Comparison of ENCODE assay signal across 8 cellular contexts in genomic region chr12:14394317-14395058, GRCh38. TPM values are rescaled to one million over a fixed set of nuclear protein-coding genes. Genes with fewer than 3 reads are reported as not detected.
DNase-seq lines count a peak whose midpoint lies in the region; ATAC-seq and TF ChIP-seq lines count a peak whose summit lies in the region.

No MANE protein-coding gene starts in this region.

- H2AFZ ChIP-seq in fibroblast of lung (ENCODE audit: low read length): no peak overlapping the region

- H3K4me2 ChIP-seq in fibroblast of lung (ENCODE audit: extremely low read depth, insufficient read depth, low read length): peak overlapping the region; percentile 21

- peaks cover 0 to 3% (median 0%) of the 10 kb centered on the region in 7 donors for H3K9me3 Mint-ChIP-seq in CD4-positive, CD25-positive, alpha-beta regulatory T cell
- H3K9me3 Mint-ChIP-seq in nephron progenitor cell: peaks cover 49% of the 10 kb centered on the region

- H3K4me3 ChIP-seq in CD4-positive, CD25-positive, alpha-beta regulatory T cell (ENCODE audit: low read depth, low read length): peak overlapping the region; percentile 78
- H3K4me3 ChIP-seq in fibroblast of lung (replicated peaks in 1 of 4; ENCODE audit: control extremely low read depth in 1 of 4, insufficient read depth in 1 of 4, low read depth in 3 of 4, low read length in 4 of 4): peak overlapping the region in 1 of 4 experiments; percentile 4

- no peaks in the 10 kb centered on the region for H4K20me1 ChIP-seq in fibroblast of lung (ENCODE audit: control insufficient read depth, extremely low read depth, insufficient read depth, low read length)

- H3K27ac Mint-ChIP-seq in CD4-positive, CD25-positive, alpha-beta regulatory T cell: peak overlapping the region; percentile 85 to 89 (median 88)
- H3K27ac Mint-ChIP-seq in nephron progenitor cell: peak overlapping the region; percentile 70

- H3K36me3 ChIP-seq in CD4-positive, CD25-positive, alpha-beta regulatory T cell (ENCODE audit: control insufficient read depth, insufficient read depth, low read length): peaks cover 2% of the 10 kb centered on the region
- H3K36me3 ChIP-seq in fibroblast of lung (ENCODE audit: control insufficient read depth, insufficient read depth, low read length): no peaks in the 10 kb centered on the region

- peaks cover 10% of the 10 kb centered on the region for H3K36me3 Mint-ChIP-seq in CD4-positive, CD25-positive, alpha-beta regulatory T cell
- peaks cover 82% of the 10 kb centered on the region for H3K36me3 Mint-ChIP-seq in nephron progenitor cell (ENCODE audit: low read depth)

- ATAC-seq in CD4-positive, CD25-positive, alpha-beta regulatory T cell (ENCODE audit: low read depth in 2 of 2): peak; percentile 76 to 82
- ATAC-seq in GM18520 (IDR thresholded peaks at IDR 0.05; ENCODE audit: unreplicated experiment) (peak; percentile 36), HG02973 (IDR thresholded peaks at IDR 0.05; ENCODE audit: unreplicated experiment) (peak; percentile 72)

- H3K27me3 ChIP-seq in CD4-positive, CD25-positive, alpha-beta regulatory T cell (ENCODE audit: control insufficient read depth, insufficient read depth, low read length): no peaks in the 10 kb centered on the region
- no peaks in the 10 kb centered on the region for H3K27me3 ChIP-seq in fibroblast of lung (ENCODE audit: control insufficient read depth, insufficient read depth, low read length)

- TF ChIP-seq CTCF in VCaP (conservative IDR thresholded peaks at IDR 0.05) (no peak; the same call in 1 of the 2 replicates), fibroblast of lung (conservative IDR thresholded peaks at IDR 0.05 in 1 of 2, IDR thresholded peaks at IDR 0.05 in 1 of 2; ENCODE audit: low read depth in 1 of 2, low read length in 2 of 2) (peak in 1 of 2 donors; percentile 17), nephron progenitor cell (IDR thresholded peaks at IDR 0.05) (no peak)

- no peak overlapping the region for H3K9ac ChIP-seq in fibroblast of lung (ENCODE audit: insufficient read depth, low read length)

- peaks cover 63 to 91% (median 74%) of the 10 kb centered on the region in 4 donors for H3K4me1 Mint-ChIP-seq in CD4-positive, CD25-positive, alpha-beta regulatory T cell
- peaks cover 48% of the 10 kb centered on the region for H3K4me1 Mint-ChIP-seq in nephron progenitor cell

- peak overlapping the region; percentile 72 to 92 (median 82) for H3K4me3 Mint-ChIP-seq in CD4-positive, CD25-positive, alpha-beta regulatory T cell
- peak overlapping the region; percentile 67 for H3K4me3 Mint-ChIP-seq in nephron progenitor cell

- no peaks in the 10 kb centered on the region for H3K27me3 Mint-ChIP-seq in CD4-positive, CD25-positive, alpha-beta regulatory T cell
- no peaks in the 10 kb centered on the region for H3K27me3 Mint-ChIP-seq in nephron progenitor cell (ENCODE audit: low read depth, poor library complexity)

- peaks cover 80% of the 10 kb centered on the region for H3K4me1 ChIP-seq in CD4-positive, CD25-positive, alpha-beta regulatory T cell (ENCODE audit: control insufficient read depth, insufficient read depth, low read length, poor library complexity, severe bottlenecking)
- peaks cover 2% of the 10 kb centered on the region for H3K4me1 ChIP-seq in fibroblast of lung (ENCODE audit: control insufficient read depth, extremely low read depth, insufficient read depth, low read length)

- no peaks in the 10 kb centered on the region for H3K9me3 ChIP-seq in CD4-positive, CD25-positive, alpha-beta regulatory T cell (ENCODE audit: control insufficient read depth in 2 of 2, low read length in 2 of 2)
- H3K9me3 ChIP-seq in fibroblast of lung (ENCODE audit: control insufficient read depth, insufficient read depth, low read depth, low read length): no peaks in the 10 kb centered on the region

- H3K27ac ChIP-seq in CD4-positive, CD25-positive, alpha-beta regulatory T cell (ENCODE audit: insufficient read depth, low read length, poor library complexity, severe bottlenecking): peak overlapping the region; percentile 82
- H3K27ac ChIP-seq in VCaP (0 out of 2 replicates have a peak overlapping the region, but pooled peaks have one; percentile 1), fibroblast of lung (ENCODE audit: insufficient read depth, low read length) (peak overlapping the region; percentile 9)

- DNase-seq in CD4-positive, CD25-positive, alpha-beta regulatory T cell: peak; percentile 18 to 84 (median 75)
- DNase-seq in NCI-H1930 (lab: John Stamatoyannopoulos, UW) (peak; percentile 14 to 30), fibroblast of lung (ENCODE audit: low read depth in 2 of 2) (peak; percentile 89 to 94), nephron progenitor cell (peak; percentile 4), NCI-H128 (lab: John Stamatoyannopoulos, UW; ENCODE audit: unreplicated experiment) (no peak)

- peaks cover 53% of the 10 kb centered on the region for H3K79me2 ChIP-seq in fibroblast of lung (ENCODE audit: control insufficient read depth, insufficient read depth, low read length)

RNA-seq across cellular contexts. Expression of gene ATF7IP, which starts 29.0 kb away (rescaled TPM):
- 175 TPM for total RNA-seq in CD4-positive, CD25-positive, alpha-beta regulatory T cell
- 100 to 1,000 TPM in 2 of 4 donors, 10 to 100 TPM in 2; 83.9 to 116 (median 95.0) TPM for polyA plus RNA-seq in CD4-positive, CD25-positive, alpha-beta regulatory T cell
- total RNA-seq in fibroblast of lung: 14.1 and 18.0 TPM in 2 replicates
- polyA plus RNA-seq in fibroblast of lung: 13.1 and 13.2 TPM in 2 replicates
- 10.2 and 11.4 TPM in 2 replicates for polyA plus RNA-seq in fibroblast of lung (2012)
- polyA minus RNA-seq in fibroblast of lung (ENCODE audit: low replicate concordance): 64.6 and 65.9 TPM in 2 replicates

Comparison
In these comparisons a context has a peak if more than half of its experiments do, and no peak if none do; other contexts are left out.
1. H3K27ac ChIP-seq: peak in every context shown above with its lines; median percentile 82 in CD4-positive, CD25-positive, alpha-beta regulatory T cell; 9 in fibroblast of lung; 1 in VCaP.